In genomic region chr12:117360551-117361311, GRCh38 we compare ENCODE assay signal across 12 cellular contexts. TPM values are rescaled to one million over a fixed set of nuclear protein-coding genes. Genes with fewer than 3 reads are reported as not detected.
A peak's percentile ranks its signal among the peaks of the same experiment; 100 is the strongest.
DNase-seq lines count a peak whose midpoint lies in the region; ATAC-seq and TF ChIP-seq lines count a peak whose summit lies in the region.
"Had no signal": no experiment of that assay in that cellular context is flagged by ENCODE, and none has a peak within 500 bp of the region (broad histone marks: within the 10 kb centered on the region; RNA-seq: fewer than 3 reads in every experiment).

No MANE protein-coding gene starts in this region.

- peak overlapping the region; percentile 65 for H3K4me2 ChIP-seq in PC-3 (ENCODE audit: low read length)
- H3K4me2 ChIP-seq in Karpas-422 (ENCODE audit: low read depth, low read length, poor library complexity, severe bottlenecking): no peak overlapping the region

- ATAC-seq in PC-3: no peak
- ATAC-seq: natural killer cell treated with Interleukin-12 subunit alpha and Interleukin-12 subunit beta and Interleukin-15 and Interleukin-18, amount 100 ng/mL, for 72 hours had no signal

- no peak overlapping the region for H3K27ac Mint-ChIP-seq in HFFc6
- H3K27ac Mint-ChIP-seq: CD4-positive, CD25-positive, alpha-beta regulatory T cell; natural killer cell treated with Interleukin-12 subunit alpha and Interleukin-12 subunit beta and Interleukin-15 and Interleukin-18, amount 100 ng/mL, for 72 hours had no signal

- DNase-seq in PC-3 (no peak), iPS DF 6.9 (ENCODE audit: low read depth, low spot score) (no peak), prostate gland (ENCODE audit: low spot score) (no peak), NCI-H1694 (lab: John Stamatoyannopoulos, UW) (no peak), Karpas-422 (no peak), NCI-H2196 (lab: John Stamatoyannopoulos, UW; ENCODE audit: unreplicated experiment) (no peak), HFFc6 (no peak)
- DNase-seq: CD4-positive, CD25-positive, alpha-beta regulatory T cell; IMR-90; NCI-H1930 had no signal

- peaks cover 27% of the 10 kb centered on the region for H3K27me3 Mint-ChIP-seq in HFFc6 (ENCODE audit: insufficient read depth)

- H3K9me3 ChIP-seq in HUES48 (ENCODE audit: control insufficient read depth, insufficient read depth, low read length) (no peaks in the 10 kb centered on the region), PC-3 (ENCODE audit: low read length) (no peaks in the 10 kb centered on the region), iPS DF 6.9 (ENCODE audit: control insufficient read depth, insufficient read depth, low read length) (no peaks in the 10 kb centered on the region), prostate gland (no peaks in the 10 kb centered on the region), Karpas-422 (ENCODE audit: low read length) (no peaks in the 10 kb centered on the region)

- intact Hi-C loops in PC-3 (cut with micrococcal nuclease) (no loop called here), prostate gland (cut with DNase I) (loop anchor here (10.0 kb wide), 1 partner anchor 146 kb away; no protein-coding TSS in a partner anchor)

- WGBS in iPS DF 6.9 (ENCODE audit: insufficient coverage, insufficient read length): no CpG with 5 or more reads among the region's 86 CpGs
- 2% methylated on average over 78 of the region's 86 CpGs for WGBS in prostate gland

- H3K4me1 Mint-ChIP-seq in HFFc6 (ENCODE audit: low read depth): no peaks in the 10 kb centered on the region
- H3K4me1 Mint-ChIP-seq: CD4-positive, CD25-positive, alpha-beta regulatory T cell had no signal

- H4K20me1 ChIP-seq in PC-3 (ENCODE audit: low read length) (no peaks in the 10 kb centered on the region), Karpas-422 (ENCODE audit: insufficient read depth, low read depth, low read length) (no peaks in the 10 kb centered on the region)

- TF ChIP-seq POLR2A in prostate gland (IDR thresholded peaks at IDR 0.05): no peak

- H3K27ac ChIP-seq in HUES48 (ENCODE audit: low read depth, low read length): no peak overlapping the region
- H3K27ac ChIP-seq in PC-3 (ENCODE audit: low read length): no peak overlapping the region
- no peak overlapping the region for H3K27ac ChIP-seq in iPS DF 6.9 (ENCODE audit: low read length)
- no peak overlapping the region for H3K27ac ChIP-seq in prostate gland
- H3K27ac ChIP-seq in Karpas-422 (ENCODE audit: low read length): no peak overlapping the region

- H3K9me2 ChIP-seq in PC-3 (replicated peaks; ENCODE audit: low read length) (no peaks in the 10 kb centered on the region), Karpas-422 (replicated peaks; ENCODE audit: insufficient read depth, low read length) (no peaks in the 10 kb centered on the region)

- CTCF ChIA-PET in PC-3 (lab: Charles Lee): interaction anchor here (0.6 kb wide), 1 partner anchor 16 kb away, joined by 4 read pairs; no protein-coding TSS in a partner anchor

- peaks cover 76% of the 10 kb centered on the region for H3K27me3 ChIP-seq in HUES48 (ENCODE audit: control insufficient read depth, insufficient read depth, low read length)
- H3K27me3 ChIP-seq in PC-3 (ENCODE audit: low read length): peaks cover 59% of the 10 kb centered on the region
- peaks cover 32% of the 10 kb centered on the region for H3K27me3 ChIP-seq in iPS DF 6.9 (ENCODE audit: control insufficient read depth, insufficient read depth, low read length)
- H3K27me3 ChIP-seq in prostate gland (replicated peaks; ENCODE audit: insufficient read depth): peaks cover 12% of the 10 kb centered on the region
- H3K27me3 ChIP-seq in Karpas-422 (ENCODE audit: low read length): no peaks in the 10 kb centered on the region

- H3K4me3 ChIP-seq in HUES48 (ENCODE audit: low read depth, low read length): peak overlapping the region; percentile 91
- peak overlapping the region; percentile 57 for H3K4me3 ChIP-seq in PC-3 (ENCODE audit: low read length)
- peak overlapping the region; percentile 98 for H3K4me3 ChIP-seq in iPS DF 6.9 (ENCODE audit: low read length)
- H3K4me3 ChIP-seq in prostate gland: peak overlapping the region; percentile 30 to 42
- H3K4me3 ChIP-seq in Karpas-422 (ENCODE audit: low read length): no peak overlapping the region

- no peak overlapping the region for H3K4me3 Mint-ChIP-seq in HFFc6
- H3K4me3 Mint-ChIP-seq: CD4-positive, CD25-positive, alpha-beta regulatory T cell; natural killer cell treated with Interleukin-12 subunit alpha and Interleukin-12 subunit beta and Interleukin-15 and Interleukin-18, amount 100 ng/mL, for 72 hours had no signal

- peak overlapping the region; percentile 33; the same call in 1 of the 2 replicates for H2AFZ ChIP-seq in PC-3 (ENCODE audit: low read length)
- H2AFZ ChIP-seq in Karpas-422 (ENCODE audit: low read length): no peak overlapping the region

- no peak for TF ChIP-seq CTCF in PC-3 (conservative IDR thresholded peaks at IDR 0.05; ENCODE audit: low read depth, low read length)
- no peak for TF ChIP-seq CTCF in prostate gland (IDR thresholded peaks at IDR 0.05)
- TF ChIP-seq CTCF in HFFc6 (IDR thresholded peaks at IDR 0.05): no peak

- H3F3A ChIP-seq in PC-3 (ENCODE audit: low read length, unreplicated experiment): no peaks in the 10 kb centered on the region

- H3K4me1 ChIP-seq in HUES48 (ENCODE audit: control insufficient read depth, insufficient read depth, low read length) (0 out of 2 replicates have a peak, but pooled peaks cover 3% of the 10 kb centered on the region), PC-3 (ENCODE audit: insufficient read depth, low read length) (peaks cover 8% of the 10 kb centered on the region), iPS DF 6.9 (ENCODE audit: control insufficient read depth, insufficient read depth, low read length) (no peaks in the 10 kb centered on the region), prostate gland (replicated peaks) (no peaks in the 10 kb centered on the region), Karpas-422 (ENCODE audit: low read length) (no peaks in the 10 kb centered on the region)

- BruUV-seq in PC-3 (replicated peaks; lab: Mats Ljungman, UMichigan): no TSS peak

- peak overlapping the region; percentile 29; the same call in 1 of the 2 replicates for H3K9ac ChIP-seq in HUES48 (ENCODE audit: low read depth, low read length)
- no peak overlapping the region for H3K9ac ChIP-seq in PC-3 (ENCODE audit: low read length)
- H3K9ac ChIP-seq in Karpas-422 (ENCODE audit: low read length): no peak overlapping the region

- no peaks in the 10 kb centered on the region for H3K36me3 Mint-ChIP-seq in HFFc6 (ENCODE audit: low read depth)
- H3K36me3 Mint-ChIP-seq: CD4-positive, CD25-positive, alpha-beta regulatory T cell; natural killer cell treated with Interleukin-12 subunit alpha and Interleukin-12 subunit beta and Interleukin-15 and Interleukin-18, amount 100 ng/mL, for 72 hours had no signal

- no peaks in the 10 kb centered on the region for H3K79me2 ChIP-seq in PC-3 (ENCODE audit: low read length)
- no peaks in the 10 kb centered on the region for H3K79me2 ChIP-seq in Karpas-422 (ENCODE audit: low read length)

- H3K36me3 ChIP-seq in HUES48 (ENCODE audit: control insufficient read depth, insufficient read depth, low read length) (no peaks in the 10 kb centered on the region), PC-3 (ENCODE audit: low read depth, low read length) (no peaks in the 10 kb centered on the region), iPS DF 6.9 (ENCODE audit: control insufficient read depth, insufficient read depth, low read length) (no peaks in the 10 kb centered on the region; the same call in 1 of the 2 replicates), prostate gland (no peaks in the 10 kb centered on the region), Karpas-422 (ENCODE audit: insufficient read depth, low read length) (no peaks in the 10 kb centered on the region)

- no peaks in the 10 kb centered on the region for H3K9me3 Mint-ChIP-seq in HFFc6
- H3K9me3 Mint-ChIP-seq: natural killer cell treated with Interleukin-12 subunit alpha and Interleukin-12 subunit beta and Interleukin-15 and Interleukin-18, amount 100 ng/mL, for 72 hours had no signal

- POLR2A ChIA-PET in PC-3 (lab: Charles Lee; ENCODE audit: unreplicated experiment): no interaction called here

RNA-seq across cellular contexts. Expression of gene NOS1, which starts 0.7 kb away (rescaled TPM):
- total RNA-seq in PC-3 (2014; rRNA removed): 0.11 and 0.40 TPM in 2 replicates
- total RNA-seq in prostate gland: 1 to 10 TPM; 2.6 to 8.3 TPM
- total RNA-seq in Karpas-422 (2014; rRNA removed; shearing (Covaris generic); ENCODE audit: low replicate concordance): not detected in 2 replicates
- not detected for total RNA-seq in HFFc6 (2021; fragmentation: NEBNext Ultra II Directional; extraction: Animal tissue kit (Norgen Biotek cat#: 25700))
- total RNA-seq: CD4-positive, CD25-positive, alpha-beta regulatory T cell; IMR-90; natural killer cell treated with Interleukin-12 subunit alpha and Interleukin-12 subunit beta and Interleukin-15 and Interleukin-18, amount 100 ng/mL, for 72 hours had no signal
